Comparison of ENCODE assay signal across 42 cellular contexts in the genomic region with DNA sequence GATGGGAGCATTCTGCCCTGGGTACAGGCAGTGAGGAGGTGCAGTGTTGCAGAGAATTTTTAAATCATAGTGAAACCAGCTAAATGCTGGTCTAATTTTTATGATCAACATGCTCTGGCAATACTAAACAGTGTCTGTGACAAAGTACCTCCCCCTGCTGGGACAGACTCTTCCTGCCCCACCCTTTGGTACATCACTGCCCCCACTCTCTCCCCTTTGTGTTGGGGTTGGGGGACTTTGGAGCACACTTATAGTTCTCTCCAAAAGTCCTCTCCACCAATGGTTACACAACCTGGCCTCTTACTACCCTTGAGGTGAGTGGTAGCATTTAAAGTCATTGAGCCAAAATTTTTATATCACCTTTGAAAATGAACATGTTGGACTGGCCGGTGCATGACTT. TPM values are rescaled to one million over a fixed set of nuclear protein-coding genes. Genes with fewer than 3 reads are reported as not detected.
"Had no signal": no experiment of that assay in that cellular context is flagged by ENCODE, and none has a peak within 500 bp of the region (broad histone marks: within the 10 kb centered on the region; RNA-seq: fewer than 3 reads in every experiment).

No MANE protein-coding gene starts in this region.

- H3K9me3 ChIP-seq: adrenal gland, ascending aorta, body of pancreas, breast epithelium had no signal

- FAIRE-seq: astrocyte, bronchial epithelial cell, colon had no signal

- H3K27me3 ChIP-seq: adrenal gland, ascending aorta, body of pancreas, brain microvascular endothelial cell, breast epithelium had no signal

- H3K36me3 ChIP-seq: adrenal gland, ascending aorta, brain microvascular endothelial cell, breast epithelium, cardiac muscle cell had no signal

- H3K4me1 Mint-ChIP-seq: activated naive CD4-positive, alpha-beta T cell treated with anti-CD3 and anti-CD28 coated beads, Interleukin-2, amount 10 ng/mL, durations not matched to agents 7 days and 5 days; activated naive CD4-positive, alpha-beta T cell treated with anti-CD3 and anti-CD28 coated beads, Interleukin-2, amount 50 U/mL, for 24 hours; activated naive CD8-positive, alpha-beta T cell treated with anti-CD3 and anti-CD28 coated beads for 36 hours; activated naive CD8-positive, alpha-beta T cell treated with anti-CD3 and anti-CD28 coated beads, Interleukin-2, amount 10 ng/mL, durations not matched to agents 7 days and 5 days; activated naive CD8-positive, alpha-beta T cell treated with anti-CD3 and anti-CD28 coated beads, Interleukin-2, amount 50 U/mL, for 24 hours; activated T-helper 17 cell treated with anti-CD3 and anti-CD28 coated beads, Interleukin-2, amount 50 U/mL, for 72 hours; brain; central memory CD8-positive, alpha-beta T cell had no signal

- H3K27ac Mint-ChIP-seq: activated naive CD4-positive, alpha-beta T cell treated with anti-CD3 and anti-CD28 coated beads for 36 hours; activated naive CD4-positive, alpha-beta T cell treated with anti-CD3 and anti-CD28 coated beads, Interleukin-2, amount 10 ng/mL, durations not matched to agents 7 days and 5 days; activated naive CD4-positive, alpha-beta T cell treated with anti-CD3 and anti-CD28 coated beads, Interleukin-2, amount 50 U/mL, for 24 hours; activated naive CD4-positive, alpha-beta T cell treated with anti-CD3 and anti-CD28 coated beads, Interleukin-2, amount 50 U/mL, for 72 hours; activated naive CD8-positive, alpha-beta T cell; activated naive CD8-positive, alpha-beta T cell treated with anti-CD3 and anti-CD28 coated beads for 36 hours; activated naive CD8-positive, alpha-beta T cell treated with anti-CD3 and anti-CD28 coated beads, Interleukin-2, amount 10 ng/mL, durations not matched to agents 7 days and 5 days; activated naive CD8-positive, alpha-beta T cell treated with anti-CD3 and anti-CD28 coated beads, Interleukin-2, amount 50 U/mL, for 24 hours; activated T-cell treated with anti-CD3 and anti-CD28 coated beads, Interleukin-2, amount 50 U/mL, for 72 hours; activated T-helper 1 cell treated with anti-CD3 and anti-CD28 coated beads, Interleukin-12 subunit alpha, Interleukin-12 subunit beta, Interleukin-2, Interleukin-4 antibody, amounts not matched to agents 30 ng/mL and 10 ng/mL and 1 ng/mL, durations not matched to agents 14 hours and 24 hours and 36 hours; activated T-helper 17 cell treated with anti-CD3 and anti-CD28 coated beads, Interleukin-2, amount 50 U/mL, for 72 hours; activated T-helper 2 cell treated with anti-CD3 and anti-CD28 coated beads, Interferon-gamma antibody, Interleukin-2, Interleukin-4, amounts not matched to agents 10 μg/mL and 5 μg/mL and 100 μg/mL, durations not matched to agents 14 hours and 24 hours and 36 hours; brain had no signal

- H3K27ac ChIP-seq: adrenal gland, ascending aorta, body of pancreas, brain microvascular endothelial cell, breast epithelium, cardiac muscle cell had no signal

- H3K9me3 Mint-ChIP-seq: activated naive CD4-positive, alpha-beta T cell treated with anti-CD3 and anti-CD28 coated beads, Interleukin-2, amount 10 ng/mL, durations not matched to agents 7 days and 5 days; activated naive CD4-positive, alpha-beta T cell treated with anti-CD3 and anti-CD28 coated beads, Interleukin-2, amount 50 U/mL, for 72 hours; activated naive CD8-positive, alpha-beta T cell treated with anti-CD3 and anti-CD28 coated beads, Interleukin-2, amount 10 ng/mL, durations not matched to agents 7 days and 5 days; activated T-cell treated with anti-CD3 and anti-CD28 coated beads, Interleukin-2, amount 50 U/mL, for 4 hours; activated T-cell treated with anti-CD3 and anti-CD28 coated beads, Interleukin-2, amount 50 U/mL, for 72 hours; activated T-helper 1 cell treated with anti-CD3 and anti-CD28 coated beads, Interleukin-12 subunit alpha, Interleukin-12 subunit beta, Interleukin-2, Interleukin-4 antibody, amounts not matched to agents 30 ng/mL and 10 ng/mL and 1 ng/mL, durations not matched to agents 14 hours and 24 hours and 36 hours; activated T-helper 17 cell treated with anti-CD3 and anti-CD28 coated beads, Interleukin-2, amount 50 U/mL, for 72 hours; activated T-helper 2 cell treated with anti-CD3 and anti-CD28 coated beads, Interferon-gamma antibody, Interleukin-2, Interleukin-4, amounts not matched to agents 10 μg/mL and 5 μg/mL and 100 μg/mL, durations not matched to agents 14 hours and 24 hours and 36 hours; central memory CD8-positive, alpha-beta T cell had no signal

- H3K4me1 ChIP-seq: adrenal gland, ascending aorta, body of pancreas, breast epithelium had no signal

- H3K36me3 Mint-ChIP-seq: activated naive CD4-positive, alpha-beta T cell treated with anti-CD3 and anti-CD28 coated beads, Interleukin-2, amount 10 ng/mL, durations not matched to agents 7 days and 5 days; activated naive CD4-positive, alpha-beta T cell treated with anti-CD3 and anti-CD28 coated beads, Interleukin-2, amount 50 U/mL, for 24 hours; activated naive CD4-positive, alpha-beta T cell treated with anti-CD3 and anti-CD28 coated beads, Interleukin-2, amount 50 U/mL, for 72 hours; activated naive CD8-positive, alpha-beta T cell; activated naive CD8-positive, alpha-beta T cell treated with anti-CD3 and anti-CD28 coated beads for 36 hours; activated naive CD8-positive, alpha-beta T cell treated with anti-CD3 and anti-CD28 coated beads, Interleukin-2, amount 10 ng/mL, durations not matched to agents 7 days and 5 days; brain had no signal

- DNase-seq: activated effector memory CD4-positive, alpha-beta T cell treated with anti-CD3 and anti-CD28 coated beads, Interleukin-2, amount 50 U/mL, for 16 hours; activated effector memory CD4-positive, alpha-beta T cell treated with Interleukin-2 at 50 U/mL for 16 hours; activated gamma-delta T cell; activated gamma-delta T cell treated with Interleukin-2 at 50 U/mL for 16 hours; activated naive CD4-positive, alpha-beta T cell; activated naive CD4-positive, alpha-beta T cell treated with anti-CD3 and anti-CD28 coated beads for 36 hours; activated naive CD4-positive, alpha-beta T cell treated with anti-CD3 and anti-CD28 coated beads, Interleukin-2, amount 10 ng/mL, durations not matched to agents 7 days and 5 days; activated naive CD4-positive, alpha-beta T cell treated with anti-CD3 and anti-CD28 coated beads, Interleukin-2, amount 50 U/mL, for 16 hours; activated naive CD4-positive, alpha-beta T cell treated with Interleukin-2 at 50 U/mL for 16 hours; activated naive CD8-positive, alpha-beta T cell treated with anti-CD3 and anti-CD28 coated beads for 36 hours; activated naive CD8-positive, alpha-beta T cell treated with anti-CD3 and anti-CD28 coated beads, Interleukin-2, amount 10 ng/mL, durations not matched to agents 7 days and 5 days; activated naive CD8-positive, alpha-beta T cell treated with anti-CD3 and anti-CD28 coated beads, Interleukin-2, amount 50 U/mL, for 24 hours; activated T-cell treated with anti-CD3 and anti-CD28 coated beads, Interleukin-2, amount 50 U/mL, for 4 hours; activated T-cell treated with anti-CD3 and anti-CD28 coated beads, Interleukin-2, amount 50 U/mL, for 48 hours; activated T-cell treated with anti-CD3 and anti-CD28 coated beads, Interleukin-2, amount 50 U/mL, for 72 hours; adrenal gland; amniotic stem cell; amygdala; anterior cingulate cortex; aorta; body of pancreas; brain microvascular endothelial cell; caudate nucleus; central memory CD4-positive, alpha-beta T cell; cerebellar nuclear complex had no signal

- H3K4me3 ChIP-seq: adrenal gland, ascending aorta, body of pancreas, breast epithelium, cardiac muscle cell had no signal

- H3K4me3 Mint-ChIP-seq: activated naive CD4-positive, alpha-beta T cell treated with anti-CD3 and anti-CD28 coated beads for 36 hours; activated naive CD4-positive, alpha-beta T cell treated with anti-CD3 and anti-CD28 coated beads, Interleukin-2, amount 10 ng/mL, durations not matched to agents 7 days and 5 days; activated naive CD4-positive, alpha-beta T cell treated with anti-CD3 and anti-CD28 coated beads, Interleukin-2, amount 50 U/mL, for 24 hours; activated naive CD8-positive, alpha-beta T cell; activated naive CD8-positive, alpha-beta T cell treated with anti-CD3 and anti-CD28 coated beads for 36 hours; activated naive CD8-positive, alpha-beta T cell treated with anti-CD3 and anti-CD28 coated beads, Interleukin-2, amount 10 ng/mL, durations not matched to agents 7 days and 5 days; activated naive CD8-positive, alpha-beta T cell treated with anti-CD3 and anti-CD28 coated beads, Interleukin-2, amount 50 U/mL, for 24 hours; activated T-cell treated with anti-CD3 and anti-CD28 coated beads, Interleukin-2, amount 50 U/mL, for 4 hours; activated T-cell treated with anti-CD3 and anti-CD28 coated beads, Interleukin-2, amount 50 U/mL, for 72 hours; activated T-helper 1 cell treated with anti-CD3 and anti-CD28 coated beads, Interleukin-12 subunit alpha, Interleukin-12 subunit beta, Interleukin-2, Interleukin-4 antibody, amounts not matched to agents 30 ng/mL and 10 ng/mL and 1 ng/mL, durations not matched to agents 14 hours and 24 hours and 36 hours; activated T-helper 17 cell treated with anti-CD3 and anti-CD28 coated beads, Interleukin-2, amount 50 U/mL, for 72 hours; brain; central memory CD8-positive, alpha-beta T cell had no signal

RNA-seq across cellular contexts. Expression of gene GUCA2B, which starts 48.2 kb away (rescaled TPM):
- total RNA-seq: activated naive CD4-positive, alpha-beta T cell treated with anti-CD3 and anti-CD28 coated beads for 36 hours; activated naive CD4-positive, alpha-beta T cell treated with anti-CD3 and anti-CD28 coated beads, Interleukin-2, amount 50 U/mL, for 72 hours; activated naive CD8-positive, alpha-beta T cell treated with anti-CD3 and anti-CD28 coated beads for 36 hours; activated naive CD8-positive, alpha-beta T cell treated with anti-CD3 and anti-CD28 coated beads, Interleukin-2, amount 10 ng/mL, durations not matched to agents 7 days and 5 days; activated T-cell treated with anti-CD3 and anti-CD28 coated beads, Interleukin-2, amount 50 U/mL, for 4 hours; activated T-cell treated with anti-CD3 and anti-CD28 coated beads, Interleukin-2, amount 50 U/mL, for 72 hours; activated T-helper 1 cell treated with anti-CD3 and anti-CD28 coated beads, Interleukin-12 subunit alpha, Interleukin-12 subunit beta, Interleukin-2, Interleukin-4 antibody, amounts not matched to agents 30 ng/mL and 10 ng/mL and 1 ng/mL, durations not matched to agents 14 hours and 24 hours and 36 hours; activated T-helper 17 cell treated with anti-CD3 and anti-CD28 coated beads, Interleukin-2, amount 50 U/mL, for 72 hours; activated T-helper 2 cell treated with anti-CD3 and anti-CD28 coated beads, Interferon-gamma antibody, Interleukin-2, Interleukin-4, amounts not matched to agents 10 μg/mL and 5 μg/mL and 100 μg/mL, durations not matched to agents 14 hours and 24 hours and 36 hours; adrenal gland; aorta; ascending aorta; astrocyte; body of pancreas; breast epithelium; bronchial epithelial cell; cardiac muscle cell; cardiac septum; cerebellum; chondrocyte had no signal
- polyA plus RNA-seq: adrenal gland, cardiac muscle cell had no signal

RNA-seq across cellular contexts. Expression of gene GUCA2A, which starts 59.5 kb away (rescaled TPM):
- total RNA-seq: activated naive CD4-positive, alpha-beta T cell treated with anti-CD3 and anti-CD28 coated beads for 36 hours; activated naive CD4-positive, alpha-beta T cell treated with anti-CD3 and anti-CD28 coated beads, Interleukin-2, amount 50 U/mL, for 72 hours; activated naive CD8-positive, alpha-beta T cell treated with anti-CD3 and anti-CD28 coated beads for 36 hours; activated naive CD8-positive, alpha-beta T cell treated with anti-CD3 and anti-CD28 coated beads, Interleukin-2, amount 10 ng/mL, durations not matched to agents 7 days and 5 days; activated T-cell treated with anti-CD3 and anti-CD28 coated beads, Interleukin-2, amount 50 U/mL, for 4 hours; activated T-cell treated with anti-CD3 and anti-CD28 coated beads, Interleukin-2, amount 50 U/mL, for 72 hours; activated T-helper 1 cell treated with anti-CD3 and anti-CD28 coated beads, Interleukin-12 subunit alpha, Interleukin-12 subunit beta, Interleukin-2, Interleukin-4 antibody, amounts not matched to agents 30 ng/mL and 10 ng/mL and 1 ng/mL, durations not matched to agents 14 hours and 24 hours and 36 hours; activated T-helper 17 cell treated with anti-CD3 and anti-CD28 coated beads, Interleukin-2, amount 50 U/mL, for 72 hours; activated T-helper 2 cell treated with anti-CD3 and anti-CD28 coated beads, Interferon-gamma antibody, Interleukin-2, Interleukin-4, amounts not matched to agents 10 μg/mL and 5 μg/mL and 100 μg/mL, durations not matched to agents 14 hours and 24 hours and 36 hours; adrenal gland; aorta; ascending aorta; astrocyte; body of pancreas; bronchial epithelial cell; cardiac muscle cell; cardiac septum; cerebellum; chondrocyte had no signal
- polyA plus RNA-seq: cardiac muscle cell had no signal
